ENCODE assay signal across 11 cellular contexts in the genomic region with DNA sequence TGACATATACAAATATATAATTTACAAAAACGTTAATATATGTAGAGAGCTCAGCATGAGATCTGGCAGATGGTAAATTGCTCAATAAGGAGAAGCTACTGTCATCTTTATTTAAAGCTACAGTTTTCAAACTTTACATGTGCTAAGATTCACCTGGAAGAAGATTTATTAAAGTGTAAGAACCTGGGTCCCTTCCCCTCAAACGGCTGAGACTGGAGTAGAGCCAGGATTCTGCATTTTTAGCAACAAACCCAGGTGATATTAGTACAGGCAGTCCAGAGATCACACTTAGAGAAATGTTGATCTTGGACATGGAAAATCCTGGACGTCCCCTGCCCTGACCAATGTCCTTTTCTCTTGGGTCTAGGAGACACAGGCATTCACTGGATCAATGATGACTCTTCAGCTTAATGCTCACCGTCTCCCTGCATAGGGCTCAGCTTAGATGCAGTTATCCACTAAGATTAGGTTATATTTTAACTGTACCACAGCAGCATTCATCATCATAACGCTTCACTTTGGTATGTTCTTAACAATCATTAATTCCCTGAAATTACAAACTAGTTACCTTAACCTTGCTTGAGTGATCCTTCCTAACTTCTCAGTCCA. TPM values are rescaled to one million over a fixed set of nuclear protein-coding genes. Genes with fewer than 3 reads are reported as not detected.
DNase-seq lines count a peak whose midpoint lies in the region; ATAC-seq, FAIRE-seq and TF ChIP-seq lines count a peak whose summit lies in the region.
"Had no signal": no experiment of that assay in that cellular context is flagged by ENCODE, and none has a peak within 500 bp of the region (broad histone marks: within the 10 kb centered on the region; RNA-seq: fewer than 3 reads in every experiment).

No MANE protein-coding gene starts in this region.

- CTCF ChIA-PET in activated CD8-positive, alpha-beta T cell treated with anti-CD3 and anti-CD28 coated beads, Interleukin-2, amount 10 ng/mL, durations not matched to agents 7 days and 5 days (lab: Charles Lee) = interaction anchor here (1.0 to 2.3 kb wide), 8 partner anchors 9 to 54 kb away, joined by 3 to 18 read pairs (median 6); no protein-coding TSS in a partner anchor

- POLR2A ChIA-PET in activated CD8-positive, alpha-beta T cell treated with anti-CD3 and anti-CD28 coated beads, Interleukin-2, amount 10 ng/mL, durations not matched to agents 7 days and 5 days (lab: Charles Lee) = interaction anchor here (0.6 to 7.7 kb wide), 4 partner anchors 13 to 55 kb away, joined by 3 to 158 read pairs (median 14); a partner anchor contains a TSS

- no peak for TF ChIP-seq CTCF in stomach (IDR thresholded peaks at IDR 0.05)

- TF ChIP-seq POLR2A in stomach (IDR thresholded peaks at IDR 0.05) = no peak

- H3K36me3 ChIP-seq in stomach (peaks cover 11 to 37% (median 27%) of the 10 kb centered on the region in 4 donors), aorta (ENCODE audit: control insufficient read depth in 1 of 2, insufficient read depth in 2 of 2, low read length in 1 of 2) (peaks cover 1 to 3% of the 10 kb centered on the region in 2 donors)

- H3K4me3 Mint-ChIP-seq in activated CD4-positive, alpha-beta T cell treated with anti-CD3 and anti-CD28 coated beads, Interleukin-2, amount 10 ng/mL, durations not matched to agents 24 days and 14 days = peak overlapping the region; percentile 49
- H3K4me3 Mint-ChIP-seq in activated CD8-positive, alpha-beta T cell treated with anti-CD3 and anti-CD28 coated beads, Interleukin-2, amount 10 ng/mL, durations not matched to agents 7 days and 5 days = no peak overlapping the region

- no peak for ATAC-seq in activated CD8-positive, alpha-beta T cell treated with anti-CD3 and anti-CD28 coated beads, Interleukin-2, amount 10 ng/mL, durations not matched to agents 7 days and 5 days
- no peak for ATAC-seq in aorta (ENCODE audit: low FRiP score)

- intact Hi-C loops in activated CD4-positive, alpha-beta T cell treated with anti-CD3 and anti-CD28 coated beads, Interleukin-2, amount 10 ng/mL, durations not matched to agents 24 days and 14 days (cut with micrococcal nuclease) = loop anchor here (1.0 kb wide), 1 partner anchor 20 kb away; a partner anchor contains a TSS
- intact Hi-C loops in stomach (cut with DNase I; ENCODE audit: low total_unique reads) = no loop called here
- intact Hi-C loops in aorta (cut with DNase I) = no loop called here

- no peak overlapping the region for H3K4me3 ChIP-seq in stomach
- H3K4me3 ChIP-seq in aorta (ENCODE audit: low read length in 2 of 2) = no peak overlapping the region
- H3K4me3 ChIP-seq: dorsolateral prefrontal cortex, thoracic aorta had no signal

- H3K4me1 ChIP-seq in stomach = peaks cover 4 to 40% (median 13%) of the 10 kb centered on the region in 4 donors
- no peaks in the 10 kb centered on the region for H3K4me1 ChIP-seq in aorta (ENCODE audit: control insufficient read depth in 1 of 2, insufficient read depth in 2 of 2, low read length in 2 of 2)

- H3K9me3 Mint-ChIP-seq in activated CD4-positive, alpha-beta T cell treated with anti-CD3 and anti-CD28 coated beads, Interleukin-2, amount 10 ng/mL, durations not matched to agents 24 days and 14 days = peaks cover 3% of the 10 kb centered on the region
- no peaks in the 10 kb centered on the region for H3K9me3 Mint-ChIP-seq in activated CD8-positive, alpha-beta T cell treated with anti-CD3 and anti-CD28 coated beads, Interleukin-2, amount 10 ng/mL, durations not matched to agents 7 days and 5 days (ENCODE audit: insufficient read depth)

- no peaks in the 10 kb centered on the region for H3K9me3 ChIP-seq in stomach
- H3K9me3 ChIP-seq in aorta (ENCODE audit: control insufficient read depth, low read length) = no peaks in the 10 kb centered on the region
- H3K9me3 ChIP-seq: thoracic aorta had no signal

- peak overlapping the region; percentile 95 for H3K27ac Mint-ChIP-seq in activated CD4-positive, alpha-beta T cell treated with anti-CD3 and anti-CD28 coated beads, Interleukin-2, amount 10 ng/mL, durations not matched to agents 24 days and 14 days
- H3K27ac Mint-ChIP-seq in activated CD8-positive, alpha-beta T cell treated with anti-CD3 and anti-CD28 coated beads, Interleukin-2, amount 10 ng/mL, durations not matched to agents 7 days and 5 days = peak overlapping the region; percentile 75

- WGBS in stomach, 5 donors = 54 to 69% (median 65%) methylated on average over 5 of the region's 5 CpGs
- 37 to 38% methylated on average over 5 of the region's 5 CpGs for WGBS in aorta, 2 donors

- no peak for TF ChIP-seq EP300 in stomach (IDR thresholded peaks at IDR 0.05)

- no peaks in the 10 kb centered on the region for H3K27me3 Mint-ChIP-seq in activated CD4-positive, alpha-beta T cell treated with anti-CD3 and anti-CD28 coated beads, Interleukin-2, amount 10 ng/mL, durations not matched to agents 24 days and 14 days
- no peaks in the 10 kb centered on the region for H3K27me3 Mint-ChIP-seq in activated CD8-positive, alpha-beta T cell treated with anti-CD3 and anti-CD28 coated beads, Interleukin-2, amount 10 ng/mL, durations not matched to agents 7 days and 5 days (ENCODE audit: low read depth)

- no peak for DNase-seq in activated CD4-positive, alpha-beta T cell treated with anti-CD3 and anti-CD28 coated beads, Interleukin-2, amount 10 ng/mL, durations not matched to agents 24 days and 14 days
- DNase-seq in activated CD4-positive, alpha-beta T cell treated with anti-CD3 and anti-CD28 coated beads for 4 hours = no peak
- DNase-seq in activated CD8-positive, alpha-beta T cell treated with anti-CD3 and anti-CD28 coated beads, Interleukin-2, amount 10 ng/mL, durations not matched to agents 7 days and 5 days = no peak
- peak; percentile 96 for DNase-seq in kidney glomerular epithelial cell (lab: John Stamatoyannopoulos, UW)
- DNase-seq in stomach = no peak
- DNase-seq in urothelium cell line (ENCODE audit: low spot score) = no peak
- no peak for DNase-seq in NCI-H226
- no peak for DNase-seq in aorta
- DNase-seq: dorsolateral prefrontal cortex, NCI-H1105 had no signal

- peaks cover 47% of the 10 kb centered on the region for H3K36me3 Mint-ChIP-seq in activated CD4-positive, alpha-beta T cell treated with anti-CD3 and anti-CD28 coated beads, Interleukin-2, amount 10 ng/mL, durations not matched to agents 24 days and 14 days (ENCODE audit: low read depth)
- peaks cover 53% of the 10 kb centered on the region for H3K36me3 Mint-ChIP-seq in activated CD8-positive, alpha-beta T cell treated with anti-CD3 and anti-CD28 coated beads, Interleukin-2, amount 10 ng/mL, durations not matched to agents 7 days and 5 days (ENCODE audit: low read depth)

- FAIRE-seq in urothelium cell line (lab: Jason Lieb, UNC) = no peak

- peaks cover 48% of the 10 kb centered on the region for H3K4me1 Mint-ChIP-seq in activated CD4-positive, alpha-beta T cell treated with anti-CD3 and anti-CD28 coated beads, Interleukin-2, amount 10 ng/mL, durations not matched to agents 24 days and 14 days
- H3K4me1 Mint-ChIP-seq in activated CD8-positive, alpha-beta T cell treated with anti-CD3 and anti-CD28 coated beads, Interleukin-2, amount 10 ng/mL, durations not matched to agents 7 days and 5 days (ENCODE audit: low read depth) = peaks cover 55% of the 10 kb centered on the region

- peak overlapping the region in 4 of 5 donors; percentile 20 to 49 (median 32) for H3K27ac ChIP-seq in stomach
- H3K27ac ChIP-seq in aorta (ENCODE audit: low read depth in 1 of 2, low read length in 2 of 2) = peak overlapping the region in 1 of 2 donors; percentile 29
- H3K27ac ChIP-seq: thoracic aorta had no signal

- no peaks in the 10 kb centered on the region for H3K27me3 ChIP-seq in stomach
- no peaks in the 10 kb centered on the region for H3K27me3 ChIP-seq in aorta (ENCODE audit: control insufficient read depth in 1 of 2, insufficient read depth in 2 of 2, low read length in 1 of 2)
- H3K27me3 ChIP-seq: dorsolateral prefrontal cortex had no signal

RNA-seq across cellular contexts. Expression of a gene that starts 20.4 kb away (rescaled TPM):
- total RNA-seq in activated CD4-positive, alpha-beta T cell treated with anti-CD3 and anti-CD28 coated beads, Interleukin-2, amount 10 ng/mL, durations not matched to agents 24 days and 14 days = 38.2 and 40.9 TPM in 2 replicates
- total RNA-seq in activated CD8-positive, alpha-beta T cell treated with anti-CD3 and anti-CD28 coated beads, Interleukin-2, amount 10 ng/mL, durations not matched to agents 7 days and 5 days = 10 to 100 TPM; 39.1 to 44.6 TPM
- total RNA-seq in stomach (100 to 1,000 TPM in 1 of 5 donors, 10 to 100 TPM in 4; 21.4 to 198 (median 27.7) TPM), aorta (10 to 100 TPM; 34.7 to 37.9 TPM)
- polyA plus RNA-seq in stomach (10 to 100 TPM in 2 of 3 donors, 1 to 10 TPM in 1; 8.9 to 16.6 (median 15.4) TPM), aorta (10 to 100 TPM; 26.4 to 27.9 TPM)

RNA-seq across cellular contexts. Expression of a gene that starts 56.8 kb away (rescaled TPM):
- total RNA-seq in activated CD4-positive, alpha-beta T cell treated with anti-CD3 and anti-CD28 coated beads, Interleukin-2, amount 10 ng/mL, durations not matched to agents 24 days and 14 days = 102 and 111 TPM in 2 replicates
- 10 to 100 TPM; 43.8 to 49.9 TPM for total RNA-seq in activated CD8-positive, alpha-beta T cell treated with anti-CD3 and anti-CD28 coated beads, Interleukin-2, amount 10 ng/mL, durations not matched to agents 7 days and 5 days
- total RNA-seq in stomach = 10 to 100 TPM; 51.3 to 99.1 (median 76.5) TPM
- polyA plus RNA-seq in stomach = 10 to 100 TPM; 13.1 to 19.3 (median 16.2) TPM
- 10 to 100 TPM; 35.8 to 36.7 TPM for total RNA-seq in aorta
- polyA plus RNA-seq in aorta = 10 to 100 TPM; 13.1 to 25.3 TPM
